21 cellular contexts compared by ENCODE assay signal in genomic region chr20:34632870-34633452, GRCh38. TPM values are rescaled to one million over a fixed set of nuclear protein-coding genes. Genes with fewer than 3 reads are reported as not detected.
A peak's percentile ranks its signal among the peaks of the same experiment; 100 is the strongest.
DNase-seq lines count a peak whose midpoint lies in the region; ATAC-seq, FAIRE-seq and TF ChIP-seq lines count a peak whose summit lies in the region.
"Had no signal": no experiment of that assay in that cellular context is flagged by ENCODE, and none has a peak within 500 bp of the region (broad histone marks: within the 10 kb centered on the region; RNA-seq: fewer than 3 reads in every experiment).

No MANE protein-coding gene starts in this region.

- no peaks in the 10 kb centered on the region for H4K20me1 ChIP-seq in HepG2 (ENCODE audit: insufficient read depth, low read length)
- H4K20me1 ChIP-seq: BLaER1 had no signal

- ATAC-seq in body of pancreas (peak; percentile 43), HepG2 (no peak)
- ATAC-seq in stimulated activated naive B cell treated with anti-CD40 and anti-IgM and Interleukin-4, amounts not matched to agents 10 μg/mL and 1 μg/mL and 100 μg/mL, for 72 hours (replicated peaks): no peak
- ATAC-seq: A549, GM12878, K562 had no signal

- H3K4me1 Mint-ChIP-seq in stimulated activated naive B cell treated with anti-CD40 and anti-IgM and Interleukin-4, amounts not matched to agents 10 μg/mL and 1 μg/mL and 100 μg/mL, for 72 hours: no peaks in the 10 kb centered on the region
- H3K4me1 Mint-ChIP-seq in immature natural killer cell: no peaks in the 10 kb centered on the region
- H3K4me1 Mint-ChIP-seq in activated CD4-positive, alpha-beta T cell treated with anti-CD3 and anti-CD28 coated beads, Interleukin-2, amount 10 ng/mL, durations not matched to agents 7 days and 5 days: no peaks in the 10 kb centered on the region
- H3K4me1 Mint-ChIP-seq: CD4-positive, alpha-beta memory T cell had no signal

- peaks cover 38 to 58% of the 10 kb centered on the region in 2 donors for H3K36me3 Mint-ChIP-seq in stimulated activated naive B cell treated with anti-CD40 and anti-IgM and Interleukin-4, amounts not matched to agents 10 μg/mL and 1 μg/mL and 100 μg/mL, for 72 hours
- peaks cover 17 to 46% (median 26%) of the 10 kb centered on the region in 3 donors for H3K36me3 Mint-ChIP-seq in immature natural killer cell
- H3K36me3 Mint-ChIP-seq in activated CD4-positive, alpha-beta T cell treated with anti-CD3 and anti-CD28 coated beads, Interleukin-2, amount 10 ng/mL, durations not matched to agents 7 days and 5 days (ENCODE audit: low read depth): peaks cover 23% of the 10 kb centered on the region

- in situ Hi-C loops in HepG2 (cut with HindIII; ENCODE audit: extremely low pct_ligation_motif_present, low pct_unique_long_range_greater_than_20kb): no loop called here

- H3K4me3 Mint-ChIP-seq in stimulated activated naive B cell treated with anti-CD40 and anti-IgM and Interleukin-4, amounts not matched to agents 10 μg/mL and 1 μg/mL and 100 μg/mL, for 72 hours: no peak overlapping the region
- H3K4me3 Mint-ChIP-seq in immature natural killer cell: no peak overlapping the region
- H3K4me3 Mint-ChIP-seq in activated CD4-positive, alpha-beta T cell treated with anti-CD3 and anti-CD28 coated beads, Interleukin-2, amount 10 ng/mL, durations not matched to agents 7 days and 5 days: no peak overlapping the region
- H3K4me3 Mint-ChIP-seq: CD4-positive, alpha-beta memory T cell had no signal

- H3K27me3 ChIP-seq in body of pancreas (no peaks in the 10 kb centered on the region), HepG2 (ENCODE audit: control insufficient read depth in 1 of 2, insufficient read depth in 2 of 2, low read length in 2 of 2) (no peaks in the 10 kb centered on the region)
- H3K27me3 ChIP-seq: BLaER1 had no signal

- no peak for TF ChIP-seq CTCF in body of pancreas (IDR thresholded peaks at IDR 0.05)
- no peak for TF ChIP-seq CTCF in HepG2 (CRISPR knock-in tag; IDR thresholded peaks at IDR 0.05)

- no peak overlapping the region for H3K4me2 ChIP-seq in HepG2 (ENCODE audit: low read depth, low read length)
- H3K4me2 ChIP-seq: A549, BLaER1 had no signal

- DNase-seq in HEK293T (ENCODE audit: extremely low spot score) (no peak), body of pancreas (no peak), HepG2 (ENCODE audit: low spot score) (no peak), immature natural killer cell (no peak), activated gamma-delta T cell treated with Interleukin-2 at 50 U/mL for 16 hours (no peak)
- DNase-seq in stimulated activated naive B cell treated with anti-CD40 and anti-IgM and Interleukin-4, amounts not matched to agents 10 μg/mL and 1 μg/mL and 100 μg/mL, for 72 hours: no peak
- DNase-seq in activated CD4-positive, alpha-beta T cell treated with anti-CD3 and anti-CD28 coated beads, Interleukin-2, amount 10 ng/mL, durations not matched to agents 7 days and 5 days: no peak
- DNase-seq: CD4-positive, alpha-beta memory T cell; DMS53; EL; GM23248; HCEC 1CT; MV-4-11; NCI-H187 treated with DMSO at 0.1 percent for 48 hours; NCI-H226; NCI-H524; SHP77 had no signal

- peaks cover 16% of the 10 kb centered on the region for H3K4me1 ChIP-seq in body of pancreas
- H3K4me1 ChIP-seq in HepG2 (ENCODE audit: insufficient read depth, low read length): peaks cover 37% of the 10 kb centered on the region
- H3K4me1 ChIP-seq: BLaER1 had no signal

- H3K27me3 Mint-ChIP-seq in stimulated activated naive B cell treated with anti-CD40 and anti-IgM and Interleukin-4, amounts not matched to agents 10 μg/mL and 1 μg/mL and 100 μg/mL, for 72 hours: no peaks in the 10 kb centered on the region
- H3K27me3 Mint-ChIP-seq in immature natural killer cell (ENCODE audit: low read depth in 3 of 3): peaks cover 0 to 3% (median 2%) of the 10 kb centered on the region in 3 donors
- no peaks in the 10 kb centered on the region for H3K27me3 Mint-ChIP-seq in activated CD4-positive, alpha-beta T cell treated with anti-CD3 and anti-CD28 coated beads, Interleukin-2, amount 10 ng/mL, durations not matched to agents 7 days and 5 days
- H3K27me3 Mint-ChIP-seq: CD4-positive, alpha-beta memory T cell had no signal

- no peak for TF ChIP-seq RAD21 in HepG2 (CRISPR knock-in tag; IDR thresholded peaks at IDR 0.05)

- H3K27ac ChIP-seq in body of pancreas (peak overlapping the region in 1 of 4 donors; percentile 19), HepG2 (ENCODE audit: extremely low read length, insufficient read depth, low read length) (no peak overlapping the region)
- H3K27ac ChIP-seq: A549, BLaER1, GM23248 had no signal

- no peaks in the 10 kb centered on the region for H3K36me3 ChIP-seq in body of pancreas (replicated peaks in 1 of 2; ENCODE audit: insufficient read depth in 1 of 2, low read depth in 2 of 2)
- H3K36me3 ChIP-seq in HepG2 (replicated peaks in 1 of 2; ENCODE audit: control insufficient read depth in 1 of 2, insufficient read depth in 2 of 2, low read length in 2 of 2): peaks cover 15 to 64% of the 10 kb centered on the region in 2 experiments

- H3K79me2 ChIP-seq in HepG2 (ENCODE audit: insufficient read depth, low read length): no peaks in the 10 kb centered on the region

- no peak for FAIRE-seq in HepG2 (lab: Jason Lieb, UNC)
- FAIRE-seq: A549, GM12878, K562 had no signal

- peak overlapping the region; percentile 11 for H3K27ac Mint-ChIP-seq in stimulated activated naive B cell treated with anti-CD40 and anti-IgM and Interleukin-4, amounts not matched to agents 10 μg/mL and 1 μg/mL and 100 μg/mL, for 72 hours
- no peak overlapping the region for H3K27ac Mint-ChIP-seq in immature natural killer cell
- H3K27ac Mint-ChIP-seq in activated CD4-positive, alpha-beta T cell treated with anti-CD3 and anti-CD28 coated beads, Interleukin-2, amount 10 ng/mL, durations not matched to agents 7 days and 5 days: no peak overlapping the region

- 75 to 76% methylated on average over 3 of the region's 3 CpGs for WGBS in body of pancreas, 2 donors
- WGBS in HepG2 (ENCODE audit: low lambda C conversion rate): over 99% methylated on average over 3 of the region's 3 CpGs

- H3K4me3 ChIP-seq in body of pancreas (no peak overlapping the region), HepG2 (replicated peaks in 1 of 3; ENCODE audit: insufficient read depth in 1 of 3, low read depth in 2 of 3, low read length in 3 of 3) (no peak overlapping the region)
- H3K4me3 ChIP-seq: A549, BLaER1, GM12878, GM23248, K562 had no signal

- CTCF ChIA-PET in HEK293T (lab: Yijun Ruan, JAX) (no interaction called here), HepG2 (lab: Yijun Ruan, JAX; ENCODE audit: low intra/inter-chr PET ratio, low total read pairs) (no interaction called here)
- CTCF ChIA-PET in activated CD4-positive, alpha-beta T cell treated with anti-CD3 and anti-CD28 coated beads, Interleukin-2, amount 10 ng/mL, durations not matched to agents 7 days and 5 days (lab: Charles Lee): no interaction called here

- intact Hi-C loops in body of pancreas (cut with DNase I) (no loop called here), HepG2 (cut with micrococcal nuclease; ENCODE audit: unreplicated experiment) (no loop called here)

- BruUV-seq in HepG2 (replicated peaks; lab: Mats Ljungman, UMichigan): no TSS peak

- H3K9ac ChIP-seq in HepG2 (ENCODE audit: insufficient read depth, low read depth, low read length): no peak overlapping the region
- H3K9ac ChIP-seq: BLaER1, GM23248 had no signal

- POLR2A ChIA-PET in HEK293T (lab: Yijun Ruan, JAX): no interaction called here
- POLR2A ChIA-PET in HepG2 (lab: Yijun Ruan, JAX): interaction anchor here (0.6 to 4.9 kb wide), 3 partner anchors 11 to 71 kb away, joined by 3 to 44 read pairs (median 3); partner anchors contain the start of gene TP53INP2
- POLR2A ChIA-PET in activated CD4-positive, alpha-beta T cell treated with anti-CD3 and anti-CD28 coated beads, Interleukin-2, amount 10 ng/mL, durations not matched to agents 7 days and 5 days (lab: Charles Lee): no interaction called here

- TF ChIP-seq POLR2A in body of pancreas (IDR thresholded peaks at IDR 0.05) (no peak), HepG2 (IDR thresholded peaks at IDR 0.05; ENCODE audit: insufficient read depth in 1 of 2, low read depth in 2 of 2, low read length in 2 of 2) (no peak)

- H3K9me3 Mint-ChIP-seq in stimulated activated naive B cell treated with anti-CD40 and anti-IgM and Interleukin-4, amounts not matched to agents 10 μg/mL and 1 μg/mL and 100 μg/mL, for 72 hours: no peaks in the 10 kb centered on the region
- no peaks in the 10 kb centered on the region for H3K9me3 Mint-ChIP-seq in immature natural killer cell
- no peaks in the 10 kb centered on the region for H3K9me3 Mint-ChIP-seq in activated CD4-positive, alpha-beta T cell treated with anti-CD3 and anti-CD28 coated beads, Interleukin-2, amount 10 ng/mL, durations not matched to agents 7 days and 5 days

- TF ChIP-seq EP300 in HepG2 (IDR thresholded peaks at IDR 0.05; ENCODE audit: low read depth in 2 of 2, low read length in 2 of 2) (no peak), HepG2 (CRISPR knock-in tag; IDR thresholded peaks at IDR 0.05; ENCODE audit: borderline replicate concordance) (no peak)

- no peaks in the 10 kb centered on the region for H3K9me3 ChIP-seq in body of pancreas
- no peaks in the 10 kb centered on the region for H3K9me3 ChIP-seq in HepG2 (ENCODE audit: low read length)
- H3K9me3 ChIP-seq: A549, BLaER1 had no signal

- H2AFZ ChIP-seq in HepG2 (ENCODE audit: low read length): no peak overlapping the region
- H2AFZ ChIP-seq: GM23248 had no signal

RNA-seq across cellular contexts. Expression of gene PIGU, which starts 43.9 kb away (rescaled TPM):
- total RNA-seq in body of pancreas (10 to 100 TPM in 1 of 2 donors, 1 to 10 TPM in 1; 4.4 to 14.8 TPM), HepG2 (2016; rRNA removed; fragmentation: Illumina TruSeq; extraction: Trizol) (27.1 and 45.5 TPM in 2 replicates)
- total RNA-seq in HepG2 (2016; cell fraction: cytosol; rRNA removed; fragmentation: Illumina TruSeq; extraction: Trizol; ENCODE audit: low read depth): 7.9 and 10.2 TPM in 2 replicates
- 22.7 and 40.7 TPM in 2 replicates for total RNA-seq in HepG2 (2016; cell fraction: insoluble cytoplasmic fraction; rRNA removed; fragmentation: Illumina TruSeq; extraction: Trizol)
- 13.9 and 15.8 TPM in 2 replicates for total RNA-seq in HepG2 (2016; cell fraction: membrane; rRNA removed; fragmentation: Illumina TruSeq; extraction: Trizol)
- 46.7 and 53.0 TPM in 2 replicates for total RNA-seq in HepG2 (2016; cell fraction: nucleus; rRNA removed; fragmentation: Illumina TruSeq; extraction: Trizol)
- polyA plus RNA-seq in HepG2 (2011; rRNA removed) (175 and 231 TPM in 2 replicates), immature natural killer cell (10 to 100 TPM; 19.3 to 34.7 (median 25.3) TPM)
- polyA plus RNA-seq in HepG2 (2011; cell fraction: cytosol; rRNA removed): 173 and 228 TPM in 2 replicates
- 61.5 and 68.6 TPM in 2 replicates for polyA plus RNA-seq in HepG2 (2011; cell fraction: nucleus; rRNA removed)
- polyA plus RNA-seq in HepG2 (2012): 58.5 and 63.1 TPM in 2 replicates
- 12.5 and 12.8 TPM in 2 replicates for polyA plus RNA-seq in HepG2 (2016; cell fraction: cytosol; fragmentation: Illumina TruSeq; extraction: Trizol; ENCODE audit: low read depth)
- 38.7 and 42.6 TPM in 2 replicates for polyA plus RNA-seq in HepG2 (2016; cell fraction: insoluble cytoplasmic fraction; fragmentation: Illumina TruSeq; extraction: Trizol; ENCODE audit: low read depth)
- 20.5 and 21.1 TPM in 2 replicates for polyA plus RNA-seq in HepG2 (2016; cell fraction: membrane; fragmentation: Illumina TruSeq; extraction: Trizol; ENCODE audit: low read depth)
- polyA plus RNA-seq in HepG2 (2016; cell fraction: nucleus; fragmentation: Illumina TruSeq; extraction: Trizol; ENCODE audit: insufficient read depth, low read depth): 88.7 and 94.6 TPM in 2 replicates
- 185 and 339 TPM in 2 replicates for polyA minus RNA-seq in HepG2 (2011; rRNA and poly(A)+ RNA removed; ENCODE audit: low replicate concordance)
- polyA minus RNA-seq in HepG2 (2011; cell fraction: cytosol; rRNA and poly(A)+ RNA removed): 49.4 and 49.8 TPM in 2 replicates
- polyA minus RNA-seq in HepG2 (2011; cell fraction: nucleus; rRNA and poly(A)+ RNA removed): 55.5 and 65.3 TPM in 2 replicates
- total RNA-seq in activated CD4-positive, alpha-beta T cell treated with anti-CD3 and anti-CD28 coated beads, Interleukin-2, amount 10 ng/mL, durations not matched to agents 7 days and 5 days: 10 to 100 TPM; 18.7 to 21.6 TPM
